8 cellular contexts compared by ENCODE assay signal in the genomic region with DNA sequence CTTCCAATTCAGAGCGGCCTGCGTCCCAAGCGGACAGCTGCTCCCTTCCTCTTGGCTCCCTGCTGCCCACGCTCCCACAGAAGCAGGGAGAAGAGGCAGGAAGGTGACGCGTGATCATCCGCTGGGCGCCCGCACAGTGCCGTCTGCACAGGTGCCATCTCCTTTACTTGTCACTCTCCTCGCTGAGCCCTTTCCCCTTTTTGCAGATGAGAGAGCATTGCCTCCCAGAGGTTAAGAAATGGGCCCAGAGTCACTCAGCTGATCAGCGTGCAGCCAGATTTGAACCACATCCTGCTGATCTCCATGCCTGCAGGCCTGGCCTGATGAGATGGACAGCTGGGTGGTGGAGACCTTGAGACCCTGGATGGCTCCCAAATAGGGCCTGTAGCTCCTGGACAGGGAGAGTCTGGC.
DNase-seq lines count a peak whose midpoint lies in the region; ATAC-seq and TF ChIP-seq lines count a peak whose summit lies in the region.

No MANE protein-coding gene starts in this region.

- H3K9ac ChIP-seq in duodenal mucosa (ENCODE audit: low read depth in 1 of 2, low read length in 2 of 2) (peak overlapping the region; percentile 34 to 46), rectal smooth muscle tissue (ENCODE audit: low read length) (no peak overlapping the region)

- H3K27ac ChIP-seq in duodenal mucosa (ENCODE audit: low read depth, low read length) (peak overlapping the region; percentile 72), rectal smooth muscle tissue (ENCODE audit: low read depth, low read length) (no peak overlapping the region)

- ATAC-seq in GM21717 (IDR thresholded peaks at IDR 0.05; ENCODE audit: unreplicated experiment): no peak
- ATAC-seq in HG03439 (IDR thresholded peaks at IDR 0.05; ENCODE audit: unreplicated experiment): no peak

- H3K27me3 ChIP-seq in duodenal mucosa (ENCODE audit: control insufficient read depth in 1 of 2, insufficient read depth in 2 of 2, low read length in 2 of 2) (no peaks in the 10 kb centered on the region), rectal smooth muscle tissue (ENCODE audit: control insufficient read depth, insufficient read depth, low read length) (no peaks in the 10 kb centered on the region)

- H3K36me3 ChIP-seq in duodenal mucosa (ENCODE audit: control insufficient read depth in 1 of 2, insufficient read depth in 2 of 2, low read length in 2 of 2) (no peaks in the 10 kb centered on the region), rectal smooth muscle tissue (ENCODE audit: control insufficient read depth, insufficient read depth, low read length) (no peaks in the 10 kb centered on the region)

- H3K4me1 ChIP-seq in duodenal mucosa (ENCODE audit: control insufficient read depth in 1 of 2, insufficient read depth in 2 of 2, low read length in 2 of 2) (peaks cover 84 to 95% of the 10 kb centered on the region in 2 donors), rectal smooth muscle tissue (ENCODE audit: control insufficient read depth, insufficient read depth, low read length) (peaks cover 29% of the 10 kb centered on the region)

- TF ChIP-seq POLR2A in GM15510 (IDR thresholded peaks at IDR 0.05; ENCODE audit: borderline replicate concordance, extremely low read depth, insufficient read length): peak; percentile 7

- H3K4me3 ChIP-seq in duodenal mucosa (ENCODE audit: low read depth in 1 of 2, low read length in 2 of 2) (peak overlapping the region in 1 of 2 donors; percentile 9), rectal smooth muscle tissue (ENCODE audit: low read length) (peak overlapping the region; percentile 7)

- no peaks in the 10 kb centered on the region for H3K9me3 ChIP-seq in duodenal mucosa (ENCODE audit: control insufficient read depth in 1 of 2, low read length in 2 of 2)

- peak; percentile 42 for DNase-seq in NCI-H510A treated with DMSO at 0.1 percent for 48 hours (lab: John Stamatoyannopoulos, UW)
- no peak for DNase-seq in GOT3 (lab: John Stamatoyannopoulos, UW)
- DNase-seq in SK-N-DZ (ENCODE audit: low spot score): no peak
